8 cellular contexts compared by ENCODE assay signal in genomic region chr6:43575772-43576551, GRCh38. TPM values are rescaled to one million over a fixed set of nuclear protein-coding genes. Genes with fewer than 3 reads are reported as not detected.
A peak's percentile ranks its signal among the peaks of the same experiment; 100 is the strongest.
DNase-seq lines count a peak whose midpoint lies in the region; ATAC-seq and TF ChIP-seq lines count a peak whose summit lies in the region.

Gene POLH, plus strand, starts transcription at chr6:43576185. Its CDS starts 6,135 bp downstream, at chr6:43582320.
Gene XPO5, minus strand, starts transcription at chr6:43576038. Its CDS starts 174 bp downstream, at chr6:43575864.

- peak within 1 kb of the TSS; percentile 95 to 98 (median 96) for H3K4me3 Mint-ChIP-seq in CD4-positive, CD25-positive, alpha-beta regulatory T cell
- peak within 1 kb of the TSS; percentile 97 for H3K4me3 Mint-ChIP-seq in activated CD4-positive, alpha-beta memory T cell treated with anti-CD3 and anti-CD28 coated beads for 36 hours

- intact Hi-C loops in activated CD4-positive, alpha-beta memory T cell treated with anti-CD3 and anti-CD28 coated beads for 36 hours (cut with micrococcal nuclease): loop anchor here (2.0 to 10.0 kb wide), 2 partner anchors 53 to 199 kb away; partner anchors contain the start of genes GTPBP2 and VEGFA
- intact Hi-C loops in dorsolateral prefrontal cortex (cut with DNase I) (loop anchor here (5.0 to 10.0 kb wide), 3 partner anchors 51 to 211 kb away; partner anchors contain the start of genes GTPBP2 (in 2 of the 2), POLR1C (in 1 of the 2), YIPF3 (in 1 of the 2) and ZNF318 (in 1 of the 2)), right lobe of liver (cut with DNase I) (no loop called here)

- 1% methylated on average over 14 of the region's 76 CpGs for WGBS in right lobe of liver (ENCODE audit: insufficient coverage, low coverage, low lambda C conversion rate, missing lambda C conversion rate)

- POLR2A ChIA-PET in activated CD4-positive, alpha-beta memory T cell treated with anti-CD3 and anti-CD28 coated beads for 36 hours (lab: Charles Lee): interaction anchor here (0.6 to 1.7 kb wide), 4 partner anchors 9 to 60 kb away, joined by 3 to 14 read pairs (median 3); partner anchors contain the start of genes GTPBP2 and MAD2L1BP

- no peaks in the 10 kb centered on the region for H3K27me3 ChIP-seq in CD4-positive, CD25-positive, alpha-beta regulatory T cell (ENCODE audit: control insufficient read depth, insufficient read depth, low read length)
- H3K27me3 ChIP-seq in dorsolateral prefrontal cortex (no peaks in the 10 kb centered on the region), right lobe of liver (no peaks in the 10 kb centered on the region)

- H3K27me3 Mint-ChIP-seq in CD4-positive, CD25-positive, alpha-beta regulatory T cell: peaks cover 4% of the 10 kb centered on the region
- no peaks in the 10 kb centered on the region for H3K27me3 Mint-ChIP-seq in activated CD4-positive, alpha-beta memory T cell treated with anti-CD3 and anti-CD28 coated beads for 36 hours

- peaks cover 34% of the 10 kb centered on the region for H3K4me1 ChIP-seq in CD4-positive, CD25-positive, alpha-beta regulatory T cell (ENCODE audit: control insufficient read depth, insufficient read depth, low read length, poor library complexity, severe bottlenecking)
- peaks cover 0 to 16% (median 0%) of the 10 kb centered on the region in 4 donors for H3K4me1 ChIP-seq in right lobe of liver

- DNase-seq in CD4-positive, CD25-positive, alpha-beta regulatory T cell: peak; percentile 88 to 94 (median 89)
- DNase-seq in HK-2 (ENCODE audit: unreplicated experiment) (peak; percentile 93), NCI-H82 treated with DMSO at 0.1 percent for 48 hours (lab: John Stamatoyannopoulos, UW; ENCODE audit: unreplicated experiment) (peak; percentile 85), dorsolateral prefrontal cortex (peak; percentile 80 to 93 (median 86)), right lobe of liver (peak; percentile 93 to 94 (median 94))
- peak; percentile 94 for DNase-seq in activated CD4-positive, alpha-beta memory T cell treated with anti-CD3 and anti-CD28 coated beads for 36 hours
- DNase-seq in stimulated activated CD4-positive, alpha-beta T cell treated with anti-CD3 and anti-CD28 coated beads, Interleukin-4, amount 100 ng/mL, for 24 hours: peak; percentile 91

- H3K9me3 ChIP-seq in CD4-positive, CD25-positive, alpha-beta regulatory T cell (ENCODE audit: control insufficient read depth in 2 of 2, low read length in 2 of 2): no peaks in the 10 kb centered on the region
- H3K9me3 ChIP-seq in right lobe of liver: no peaks in the 10 kb centered on the region

- CTCF ChIA-PET in activated CD4-positive, alpha-beta memory T cell treated with anti-CD3 and anti-CD28 coated beads for 36 hours (lab: Charles Lee): interaction anchor here (1.5 kb wide), 1 partner anchor 53 kb away, joined by 6 read pairs; the partner anchor contains the start of gene GTPBP2

- peaks cover 28 to 47% (median 35%) of the 10 kb centered on the region in 4 donors for H3K4me1 Mint-ChIP-seq in CD4-positive, CD25-positive, alpha-beta regulatory T cell
- H3K4me1 Mint-ChIP-seq in activated CD4-positive, alpha-beta memory T cell treated with anti-CD3 and anti-CD28 coated beads for 36 hours (ENCODE audit: low read depth): peaks cover 52% of the 10 kb centered on the region

- H3K27ac Mint-ChIP-seq in CD4-positive, CD25-positive, alpha-beta regulatory T cell: peak within 1 kb of the TSS; percentile 91 to 95 (median 94)
- peak within 1 kb of the TSS; percentile 85 for H3K27ac Mint-ChIP-seq in activated CD4-positive, alpha-beta memory T cell treated with anti-CD3 and anti-CD28 coated beads for 36 hours

- H3K4me3 ChIP-seq in CD4-positive, CD25-positive, alpha-beta regulatory T cell (ENCODE audit: low read depth, low read length): peak within 1 kb of the TSS; percentile 96
- H3K4me3 ChIP-seq in dorsolateral prefrontal cortex (peak within 1 kb of the TSS; percentile 67 to 100 (median 93)), right lobe of liver (peak within 1 kb of the TSS; percentile 95 to 98 (median 97))

- H3K9me3 Mint-ChIP-seq in CD4-positive, CD25-positive, alpha-beta regulatory T cell: no peaks in the 10 kb centered on the region
- no peaks in the 10 kb centered on the region for H3K9me3 Mint-ChIP-seq in activated CD4-positive, alpha-beta memory T cell treated with anti-CD3 and anti-CD28 coated beads for 36 hours

- ATAC-seq in CD4-positive, CD25-positive, alpha-beta regulatory T cell (ENCODE audit: low read depth in 2 of 2): peak; percentile 95 to 96
- ATAC-seq in GM19452 (IDR thresholded peaks at IDR 0.05; ENCODE audit: unreplicated experiment) (peak; percentile 81), right lobe of liver (peak; percentile 99 to 100 (median 99))

- H3K36me3 Mint-ChIP-seq in CD4-positive, CD25-positive, alpha-beta regulatory T cell: peaks cover 9% of the 10 kb centered on the region
- peaks cover 41% of the 10 kb centered on the region for H3K36me3 Mint-ChIP-seq in activated CD4-positive, alpha-beta memory T cell treated with anti-CD3 and anti-CD28 coated beads for 36 hours

- H3K36me3 ChIP-seq in CD4-positive, CD25-positive, alpha-beta regulatory T cell (ENCODE audit: control insufficient read depth, insufficient read depth, low read length): peaks cover 22% of the 10 kb centered on the region
- peaks cover 0 to 19% (median 0%) of the 10 kb centered on the region in 4 donors for H3K36me3 ChIP-seq in right lobe of liver

- TF ChIP-seq CTCF in dorsolateral prefrontal cortex (IDR thresholded peaks at IDR 0.05 in 54 of 56, conservative IDR thresholded peaks at IDR 0.05 in 2 of 56; ENCODE audit: low read depth in 1 of 56, partially characterized antibody in 56 of 56) (peak in 39 of 56 donors; percentile 10 to 59 (median 31)), right lobe of liver (IDR thresholded peaks at IDR 0.05) (peak in 2 of 4 donors; percentile 14 to 15)

- peak within 1 kb of the TSS; percentile 78 for H3K27ac ChIP-seq in CD4-positive, CD25-positive, alpha-beta regulatory T cell (ENCODE audit: insufficient read depth, low read length, poor library complexity, severe bottlenecking)
- H3K27ac ChIP-seq in dorsolateral prefrontal cortex (peak within 1 kb of the TSS in 54 of 59 donors; percentile 1 to 86 (median 66)), right lobe of liver (peak within 1 kb of the TSS in 2 of 3 donors; percentile 34 to 49)

- TF ChIP-seq POLR2A in right lobe of liver (IDR thresholded peaks at IDR 0.05): peak; percentile 98

RNA-seq across cellular contexts. Expression of gene POLH, which starts in this region (rescaled TPM):
- 13.9 TPM for total RNA-seq in CD4-positive, CD25-positive, alpha-beta regulatory T cell
- 10 to 100 TPM; 10.4 to 14.7 (median 10.8) TPM for polyA plus RNA-seq in CD4-positive, CD25-positive, alpha-beta regulatory T cell
- total RNA-seq in activated CD4-positive, alpha-beta memory T cell treated with anti-CD3 and anti-CD28 coated beads for 36 hours: 10 to 100 TPM; 52.1 to 52.5 TPM
- total RNA-seq in dorsolateral prefrontal cortex (10 to 100 TPM in 90 of 120 experiments, 1 to 10 TPM in 30; 6.2 to 24.4 (median 11.6) TPM), right lobe of liver (1 to 10 TPM; 5.1 to 9.3 (median 6.8) TPM)

RNA-seq across cellular contexts. Expression of gene XPO5, which starts in this region (rescaled TPM):
- 56.8 TPM for total RNA-seq in CD4-positive, CD25-positive, alpha-beta regulatory T cell
- polyA plus RNA-seq in CD4-positive, CD25-positive, alpha-beta regulatory T cell: 10 to 100 TPM in 1 of 4 donors, 1 to 10 TPM in 3; 5.5 to 10.9 (median 8.1) TPM
- total RNA-seq in activated CD4-positive, alpha-beta memory T cell treated with anti-CD3 and anti-CD28 coated beads for 36 hours: 10 to 100 TPM; 83.7 to 97.9 TPM
- total RNA-seq in dorsolateral prefrontal cortex: 10 to 100 TPM; 25.5 to 71.5 (median 43.3) TPM
- 10 to 100 TPM; 11.3 to 16.3 (median 12.6) TPM for total RNA-seq in right lobe of liver

Comparison
In these comparisons a context has a peak if more than half of its experiments do, and no peak if none do; other contexts are left out.
1. Peak in every context shown above with its lines: DNase-seq, ATAC-seq, H3K4me3 ChIP-seq and H3K27ac ChIP-seq.
2. intact Hi-C loops: an anchor here in activated CD4-positive, alpha-beta memory T cell treated with anti-CD3 and anti-CD28 coated beads for 36 hours (2.0 to 10.0 kb wide) and dorsolateral prefrontal cortex (5.0 to 10.0 kb wide); none called in right lobe of liver.